Comparison of ENCODE assay signal across 21 cellular contexts in the genomic region with DNA sequence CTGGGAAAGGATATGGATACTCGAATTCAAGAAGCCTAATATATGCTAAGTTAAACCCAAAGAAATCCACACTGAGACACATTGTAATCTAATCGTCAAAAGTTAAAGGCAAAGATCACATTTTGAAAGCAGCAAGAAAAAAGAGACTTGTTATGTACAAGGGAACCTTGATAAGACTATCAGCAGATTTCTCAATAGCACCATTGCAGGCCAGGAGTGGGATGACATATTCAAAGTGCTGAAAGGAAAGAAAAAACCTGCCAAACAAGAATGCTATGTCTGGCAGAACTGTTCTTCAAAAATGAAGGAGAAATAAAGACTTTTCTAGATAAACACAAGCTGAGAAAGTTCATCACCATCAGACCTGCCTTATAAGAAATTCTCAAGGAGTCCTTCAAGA.
"Had no signal": no experiment of that assay in that cellular context is flagged by ENCODE, and none has a peak within 500 bp of the region (broad histone marks: within the 10 kb centered on the region; RNA-seq: fewer than 3 reads in every experiment).

No MANE protein-coding gene starts in this region.

- H3K9me3 ChIP-seq: prostate gland had no signal

- H3K79me2 ChIP-seq: hepatocyte had no signal

- H3K4me1 ChIP-seq: prostate gland, right atrium auricular region, upper lobe of right lung had no signal

- H3K27ac ChIP-seq: cardiac muscle cell, foreskin keratinocyte, hepatocyte, prostate gland, right atrium auricular region, upper lobe of right lung had no signal

- DNase-seq: activated CD4-positive, alpha-beta T cell treated with anti-CD3 and anti-CD28 coated beads, Interleukin-2, amount 10 ng/mL, durations not matched to agents 7 days and 5 days; activated CD4-positive, CD25-positive, alpha-beta regulatory T cell; activated CD8-positive, alpha-beta memory T cell treated with anti-CD3 and anti-CD28 coated beads, Interleukin-2, amount 50 U/mL, for 48 hours; activated CD8-positive, alpha-beta T cell treated with anti-CD3 and anti-CD28 coated beads, Interleukin-2, amount 10 ng/mL, durations not matched to agents 7 days and 5 days; activated effector memory CD4-positive, alpha-beta T cell treated with anti-CD3 and anti-CD28 coated beads, Interleukin-2, amount 50 U/mL, for 16 hours; activated naive CD4-positive, alpha-beta T cell treated with anti-CD3 and anti-CD28 coated beads, Interleukin-2, amount 50 U/mL, for 16 hours; activated T-cell treated with anti-CD3 and anti-CD28 coated beads, Interleukin-2, amount 50 U/mL, for 72 hours; effector memory CD8-positive, alpha-beta T cell; midbrain; stimulated activated CD4-positive, alpha-beta T cell treated with anti-CD3 and anti-CD28 coated beads, Interleukin-12 subunit alpha, Interleukin-12 subunit beta, amount 100 ng/mL, for 4 hours; stimulated activated CD4-positive, alpha-beta T cell treated with anti-CD3 and anti-CD28 coated beads, Interleukin-1b, Interleukin-23, amount 100 ng/mL, for 48 hours; stimulated activated CD8-positive, alpha-beta memory T cell treated with anti-CD3 and anti-CD28 coated beads, Interleukin-4, amount 100 ng/mL, for 48 hours; stimulated activated naive CD4-positive, alpha-beta T cell; upper lobe of right lung had no signal

- H3K27me3 ChIP-seq: cardiac muscle cell, foreskin keratinocyte, hepatocyte, right atrium auricular region, upper lobe of right lung had no signal

- H3K36me3 ChIP-seq: cardiac muscle cell, prostate gland, right atrium auricular region, upper lobe of right lung had no signal

- H3K4me2 ChIP-seq: hepatocyte had no signal

- H3K4me3 ChIP-seq: cardiac muscle cell, hepatocyte, lung, prostate gland, right atrium auricular region, upper lobe of right lung had no signal

- FAIRE-seq: keratinocyte had no signal

- H2AFZ ChIP-seq: hepatocyte had no signal
